Comparison of ENCODE assay signal across 8 cellular contexts in the genomic region with DNA sequence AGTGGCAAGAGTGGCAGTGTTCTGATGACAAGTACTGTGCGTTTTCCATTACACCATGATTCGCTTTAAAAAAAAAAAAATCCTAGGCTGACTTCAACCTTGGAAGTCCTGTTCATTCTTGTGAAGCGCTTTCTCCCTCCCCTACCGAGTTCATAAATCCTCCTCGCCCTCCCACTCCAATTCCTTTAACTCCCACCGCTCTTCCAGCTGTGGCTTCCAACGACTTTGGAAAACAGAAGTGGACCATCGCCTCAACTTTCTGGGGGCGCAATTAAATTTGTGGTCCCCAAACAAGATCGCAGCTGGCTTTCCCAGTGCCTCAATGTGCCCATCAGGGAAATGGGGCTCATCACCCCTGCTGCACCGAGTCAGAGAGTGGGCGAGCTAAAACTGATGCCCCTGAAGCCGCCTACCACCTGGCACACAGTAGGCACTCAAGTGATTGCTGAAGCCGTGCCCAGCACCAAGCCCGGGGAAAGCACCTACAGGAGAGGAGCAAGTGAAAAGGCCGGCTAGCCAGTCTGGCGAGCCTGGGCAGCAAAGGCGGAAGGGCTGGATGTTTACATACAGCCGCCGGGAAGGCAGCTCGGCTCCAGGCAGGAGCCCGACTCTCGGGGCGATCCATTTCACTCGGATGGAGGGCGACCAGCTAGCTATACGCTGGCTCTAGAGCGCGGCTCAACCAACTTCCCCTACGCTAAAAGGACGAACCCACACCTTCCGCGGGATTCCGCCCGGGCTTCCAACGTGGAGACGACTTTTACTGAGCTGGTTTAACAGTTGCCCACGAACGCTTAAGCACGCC. TPM values are rescaled to one million over a fixed set of nuclear protein-coding genes. Genes with fewer than 3 reads are reported as not detected.
DNase-seq lines count a peak whose midpoint lies in the region; ATAC-seq and TF ChIP-seq lines count a peak whose summit lies in the region.

No MANE protein-coding gene starts in this region.

- intact Hi-C loops in left cardiac atrium (cut with DNase I) (loop anchor here (5.0 to 10.0 kb wide), 4 partner anchors 66 to 223 kb away; no protein-coding TSS in a partner anchor), prostate gland (cut with DNase I) (loop anchor here (2.0 to 10.0 kb wide), 11 partner anchors 103 to 1201 kb away; no protein-coding TSS in a partner anchor)

- CTCF ChIA-PET in AG04450 (lab: Charles Lee) = interaction anchor here (1.2 to 2.1 kb wide), 2 partner anchors 132 to 243 kb away, joined by 5 to 16 read pairs; no protein-coding TSS in a partner anchor

- H3K4me1 Mint-ChIP-seq in activated naive CD8-positive, alpha-beta T cell treated with anti-CD3 and anti-CD28 coated beads for 36 hours = no peaks in the 10 kb centered on the region

- H3K4me3 ChIP-seq in AG04450 (ENCODE audit: low read depth, low read length) (peak overlapping the region; percentile 100), prostate gland (peak overlapping the region; percentile 74 to 88)

- peaks cover 49% of the 10 kb centered on the region for H3K27me3 Mint-ChIP-seq in activated naive CD8-positive, alpha-beta T cell treated with anti-CD3 and anti-CD28 coated beads for 36 hours

- TF ChIP-seq CTCF in AG04450 (IDR thresholded peaks at IDR 0.05; ENCODE audit: low read depth, low read length) (no peak), GM13976 (IDR thresholded peaks at IDR 0.05; ENCODE audit: borderline replicate concordance, control extremely low read depth, extremely low read depth, insufficient read depth, missing control alignments) (no peak), prostate gland (IDR thresholded peaks at IDR 0.05) (no peak)

- no peak overlapping the region for H3K27ac Mint-ChIP-seq in activated naive CD8-positive, alpha-beta T cell treated with anti-CD3 and anti-CD28 coated beads for 36 hours

- H3K27me3 ChIP-seq in AG04450 (ENCODE audit: control insufficient read depth, insufficient read depth, low read length) = no peaks in the 10 kb centered on the region
- H3K27me3 ChIP-seq in prostate gland (replicated peaks; ENCODE audit: insufficient read depth) = no peaks in the 10 kb centered on the region

- TF ChIP-seq POLR2A in prostate gland (IDR thresholded peaks at IDR 0.05) = peak; percentile 64

- H3K9me3 ChIP-seq in AG04450 (ENCODE audit: control insufficient read depth, insufficient read depth, low read length) = no peaks in the 10 kb centered on the region; the same call in 1 of the 2 replicates
- H3K9me3 ChIP-seq in prostate gland = no peaks in the 10 kb centered on the region

- no peaks in the 10 kb centered on the region for H3K4me1 ChIP-seq in prostate gland (replicated peaks)

- peak overlapping the region; percentile 71 for H3K4me3 Mint-ChIP-seq in activated naive CD8-positive, alpha-beta T cell treated with anti-CD3 and anti-CD28 coated beads for 36 hours

- in situ Hi-C loops in GM13976 (cut with MboI; ENCODE audit: low sequenced_read_pairs, unreplicated experiment) = loop anchor here (25.0 kb wide), 3 partner anchors 1091 to 1291 kb away; no protein-coding TSS in a partner anchor

- ATAC-seq in left cardiac atrium = peak; percentile 34 to 45

- DNase-seq in AG04450 (ENCODE audit: low read depth, low spot score) = no peak
- peak; percentile 46 for DNase-seq in GM13976 (ENCODE audit: low spot score)
- DNase-seq in NCI-H2029 (lab: John Stamatoyannopoulos, UW) = peak; percentile 90
- peak; percentile 4 for DNase-seq in activated naive CD8-positive, alpha-beta T cell treated with anti-CD3 and anti-CD28 coated beads for 36 hours
- peak; percentile 58 for DNase-seq in left cardiac atrium
- DNase-seq in prostate gland (ENCODE audit: low spot score) = peak; percentile 87
- DNase-seq in putamen (ENCODE audit: low spot score) = no peak
- no peak for DNase-seq in MV-4-11 (lab: John Stamatoyannopoulos, UW)

- no peaks in the 10 kb centered on the region for H3K9me3 Mint-ChIP-seq in activated naive CD8-positive, alpha-beta T cell treated with anti-CD3 and anti-CD28 coated beads for 36 hours

- H3K27ac ChIP-seq in AG04450 (ENCODE audit: low read depth, low read length) = peak overlapping the region; percentile 81
- peak overlapping the region; percentile 91 to 95 for H3K27ac ChIP-seq in prostate gland

- POLR2A ChIA-PET in AG04450 (lab: Yijun Ruan, JAX) = interaction anchor here (0.7 to 1.5 kb wide), 3 partner anchors 43 to 796 kb away, joined by 3 read pairs; no protein-coding TSS in a partner anchor

- WGBS in prostate gland = 3% methylated on average over 35 of the region's 40 CpGs

- no peaks in the 10 kb centered on the region for H3K36me3 ChIP-seq in prostate gland

- H3K36me3 Mint-ChIP-seq in activated naive CD8-positive, alpha-beta T cell treated with anti-CD3 and anti-CD28 coated beads for 36 hours = no peaks in the 10 kb centered on the region

RNA-seq across cellular contexts. Expression of a gene that starts 1.3 kb away (rescaled TPM):
- 181 and 210 TPM in 2 replicates for polyA plus RNA-seq in AG04450 (2011; rRNA removed)
- polyA minus RNA-seq in AG04450 (2011; rRNA and poly(A)+ RNA removed) = 162 and 165 TPM in 2 replicates
- not detected for total RNA-seq in activated naive CD8-positive, alpha-beta T cell treated with anti-CD3 and anti-CD28 coated beads for 36 hours
- total RNA-seq in left cardiac atrium = 100 to 1,000 TPM in 1 of 2 donors, 10 to 100 TPM in 1; 85.1 to 115 TPM
- 100 to 1,000 TPM in 1 of 2 donors, 10 to 100 TPM in 1; 40.4 to 107 TPM for total RNA-seq in prostate gland

Comparison
In these comparisons a context has a peak if more than half of its experiments do, and no peak if none do; other contexts are left out.
1. DNase-seq: peak in GM13976 (single experiment), NCI-H2029 (single experiment), activated naive CD8-positive, alpha-beta T cell treated with anti-CD3 and anti-CD28 coated beads for 36 hours (single experiment), left cardiac atrium (single experiment) and prostate gland (single experiment); none in AG04450 (single experiment), putamen (single experiment) and MV-4-11 (single experiment).
2. RNA of a gene that starts 1.3 kb away (total RNA-seq): 85.1 to 115 TPM in left cardiac atrium and 40.4 to 107 TPM in prostate gland; not detected in activated naive CD8-positive, alpha-beta T cell treated with anti-CD3 and anti-CD28 coated beads for 36 hours; every median in the first group is over 10 times any median in the second.